ENCODE assay signal across 1 cellular context in the genomic region with DNA sequence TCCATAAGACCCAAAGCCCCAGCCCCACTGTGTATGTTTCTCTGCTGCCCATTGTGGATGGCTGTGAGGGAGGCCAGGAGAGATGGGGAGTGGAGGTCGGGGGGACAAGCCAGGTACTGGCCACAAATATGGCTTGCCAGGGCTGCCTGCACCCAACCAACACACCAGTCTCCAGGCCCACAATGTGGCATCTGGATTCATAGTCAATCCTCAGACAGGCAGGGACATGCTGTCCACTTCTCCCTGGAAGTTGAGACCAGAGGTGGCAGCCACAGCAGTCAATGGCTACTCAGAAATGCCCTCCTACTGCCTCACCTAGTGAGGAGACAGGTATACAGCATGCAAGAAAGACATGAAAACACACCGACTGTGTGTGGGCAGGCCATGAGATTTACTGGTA.
TF ChIP-seq lines count a peak whose summit lies in the region.

No MANE protein-coding gene starts in this region.

TF ChIP-seq in IMR-90, 13 proteins besides CTCF, POLR2A, EP300 and RAD21:
- no peak for TF ChIP-seq MXI1 (IDR thresholded peaks at IDR 0.05; ENCODE audit: borderline replicate concordance, low read depth, low read length)
- no peak for TF ChIP-seq CHD1 (IDR thresholded peaks at IDR 0.05; ENCODE audit: low read depth, low read length)
- no peak for TF ChIP-seq RCOR1 (IDR thresholded peaks at IDR 0.05; ENCODE audit: insufficient replicate concordance, low read length)
- TF ChIP-seq, protein P1, sequence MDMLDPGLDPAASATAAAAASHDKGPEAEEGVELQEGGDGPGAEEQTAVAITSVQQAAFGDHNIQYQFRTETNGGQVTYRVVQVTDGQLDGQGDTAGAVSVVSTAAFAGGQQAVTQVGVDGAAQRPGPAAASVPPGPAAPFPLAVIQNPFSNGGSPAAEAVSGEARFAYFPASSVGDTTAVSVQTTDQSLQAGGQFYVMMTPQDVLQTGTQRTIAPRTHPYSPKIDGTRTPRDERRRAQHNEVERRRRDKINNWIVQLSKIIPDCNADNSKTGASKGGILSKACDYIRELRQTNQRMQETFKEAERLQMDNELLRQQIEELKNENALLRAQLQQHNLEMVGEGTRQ (IDR thresholded peaks at IDR 0.05; ENCODE audit: low read depth, low read length): no peak
- no peak for TF ChIP-seq NFE2L2 (IDR thresholded peaks at IDR 0.05; ENCODE audit: low read depth, low read length)
- no peak for TF ChIP-seq SMC3 (IDR thresholded peaks at IDR 0.05; ENCODE audit: low read depth, low read length)
- TF ChIP-seq CEBPB (IDR thresholded peaks at IDR 0.05; ENCODE audit: low read depth, low read length): no peak
- TF ChIP-seq MAFK (IDR thresholded peaks at IDR 0.05; ENCODE audit: low read depth, low read length): no peak
- TF ChIP-seq, protein P2, sequence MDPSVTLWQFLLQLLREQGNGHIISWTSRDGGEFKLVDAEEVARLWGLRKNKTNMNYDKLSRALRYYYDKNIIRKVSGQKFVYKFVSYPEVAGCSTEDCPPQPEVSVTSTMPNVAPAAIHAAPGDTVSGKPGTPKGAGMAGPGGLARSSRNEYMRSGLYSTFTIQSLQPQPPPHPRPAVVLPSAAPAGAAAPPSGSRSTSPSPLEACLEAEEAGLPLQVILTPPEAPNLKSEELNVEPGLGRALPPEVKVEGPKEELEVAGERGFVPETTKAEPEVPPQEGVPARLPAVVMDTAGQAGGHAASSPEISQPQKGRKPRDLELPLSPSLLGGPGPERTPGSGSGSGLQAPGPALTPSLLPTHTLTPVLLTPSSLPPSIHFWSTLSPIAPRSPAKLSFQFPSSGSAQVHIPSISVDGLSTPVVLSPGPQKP (IDR thresholded peaks at IDR 0.05; ENCODE audit: borderline replicate concordance, low read depth, low read length): no peak
- no peak for TF ChIP-seq RFX5 (IDR thresholded peaks at IDR 0.05; ENCODE audit: low read depth, low read length)
- no peak for TF ChIP-seq MAZ (IDR thresholded peaks at IDR 0.05; ENCODE audit: borderline replicate concordance, low read depth, low read length)
- no peak for TF ChIP-seq BHLHE40 (IDR thresholded peaks at IDR 0.05; ENCODE audit: low read depth, low read length)
- no peak for TF ChIP-seq FOS (IDR thresholded peaks at IDR 0.05; ENCODE audit: low read depth, low read length)
